In genomic region chr13:113939129-113939904, GRCh38 we compare ENCODE assay signal across 15 cellular contexts. TPM values are rescaled to one million over a fixed set of nuclear protein-coding genes. Genes with fewer than 3 reads are reported as not detected.
A peak's percentile ranks its signal among the peaks of the same experiment; 100 is the strongest.
DNase-seq lines count a peak whose midpoint lies in the region; ATAC-seq, FAIRE-seq and TF ChIP-seq lines count a peak whose summit lies in the region.
"Had no signal": no experiment of that assay in that cellular context is flagged by ENCODE, and none has a peak within 500 bp of the region (broad histone marks: within the 10 kb centered on the region; RNA-seq: fewer than 3 reads in every experiment).

No MANE protein-coding gene starts in this region.

- no peak for TF ChIP-seq RAD21 in K562 (CRISPR knock-in tag; conservative IDR thresholded peaks at IDR 0.05 in 1 of 2, IDR thresholded peaks at IDR 0.05 in 1 of 2)

- no peak overlapping the region for H2AK5ac ChIP-seq in mesenchymal stem cell (ENCODE audit: low read length, severe bottlenecking)

- FAIRE-seq in K562 (lab: Jason Lieb, UNC), result no peak
- FAIRE-seq: D721Med, H1 had no signal

- H3K79me2 ChIP-seq in K562 (ENCODE audit: control insufficient read depth, insufficient read depth, low read length), result no peaks in the 10 kb centered on the region

- H3K9ac ChIP-seq in K562 (ENCODE audit: insufficient read depth in 1 of 2, low read depth in 2 of 2, low read length in 2 of 2), result no peak overlapping the region
- H3K9ac ChIP-seq in mesenchymal stem cell (ENCODE audit: low read length), result no peak overlapping the region
- H3K9ac ChIP-seq: KMS-11 had no signal

- no peak overlapping the region for H2BK15ac ChIP-seq in mesenchymal stem cell (ENCODE audit: low read depth, poor library complexity, severe bottlenecking)

- H2AFZ ChIP-seq in K562 (ENCODE audit: low read depth, low read length) (no peak overlapping the region), mesenchymal stem cell (ENCODE audit: low read depth, low read length) (no peak overlapping the region)

- H3K14ac ChIP-seq in mesenchymal stem cell (ENCODE audit: low read length in 2 of 2), result no peak overlapping the region

- no peak overlapping the region for H3K4me2 ChIP-seq in K562 (ENCODE audit: insufficient read depth, low read length)
- no peak overlapping the region for H3K4me2 ChIP-seq in mesenchymal stem cell (ENCODE audit: low read length, poor library complexity, severe bottlenecking)
- H3K4me2 ChIP-seq: KMS-11 had no signal

- H4K91ac ChIP-seq in mesenchymal stem cell (ENCODE audit: low read length), result peak overlapping the region; percentile 5

- no peak for TF ChIP-seq CTCF in left ventricle myocardium inferior (IDR thresholded peaks at IDR 0.05; ENCODE audit: borderline replicate concordance)
- TF ChIP-seq CTCF in K562 (IDR thresholded peaks at IDR 0.05 in 2 of 3, conservative IDR thresholded peaks at IDR 0.05 in 1 of 3; ENCODE audit: insufficient read depth in 2 of 3, low read depth in 1 of 3, low read length in 3 of 3), result no peak

- no peaks in the 10 kb centered on the region for H3K9me1 ChIP-seq in K562 (ENCODE audit: control insufficient read depth, insufficient read depth, low read length)

- no peak overlapping the region for H3K4me3 ChIP-seq in left ventricle myocardium inferior
- H3K4me3 ChIP-seq in K562, result no peak overlapping the region
- no peak overlapping the region for H3K4me3 ChIP-seq in mesenchymal stem cell (ENCODE audit: insufficient read depth in 1 of 2, low read depth in 1 of 2, low read length in 2 of 2)
- H3K4me3 ChIP-seq: Peyer's patch had no signal

- intact Hi-C loops in cardiac septum (cut with DNase I), result no loop called here
- intact Hi-C loops in left ventricle myocardium inferior (cut with micrococcal nuclease), result no loop called here
- intact Hi-C loops in K562 (cut with micrococcal nuclease), result no loop called here

- no peak overlapping the region for H2BK12ac ChIP-seq in mesenchymal stem cell (ENCODE audit: low read length in 2 of 2)

- H3K27me3 ChIP-seq in left ventricle myocardium inferior (ENCODE audit: low read depth), result peaks cover 32% of the 10 kb centered on the region
- H3K27me3 ChIP-seq in K562 (ENCODE audit: control insufficient read depth in 2 of 2, insufficient read depth in 2 of 2, low read length in 2 of 2), result peaks cover 41 to 87% of the 10 kb centered on the region in 2 experiments
- peaks cover 0 to 19% of the 10 kb centered on the region in 2 experiments for H3K27me3 ChIP-seq in mesenchymal stem cell (ENCODE audit: control insufficient read depth in 1 of 2, insufficient read depth in 1 of 2, low read length in 2 of 2)
- H3K27me3 ChIP-seq: Peyer's patch had no signal

- DNase-seq in cardiac septum (ENCODE audit: low spot score) (peak; percentile 71), left ventricle myocardium inferior (no peak), K562 (ENCODE audit: extremely low read depth in 1 of 4, low spot score in 3 of 4) (no peak), mesenchymal stem cell (no peak), GM19240 (ENCODE audit: insufficient read length, low spot score) (no peak)
- DNase-seq: ACHN, C1 segment of cervical spinal cord, MV-4-11, NCI-H187 had no signal

- no peaks in the 10 kb centered on the region; the same call in 1 of the 2 replicates for H4K20me1 ChIP-seq in K562 (replicated peaks; ENCODE audit: control insufficient read depth, insufficient read depth, low read length)

- H3K9me3 ChIP-seq in left ventricle myocardium inferior (replicated peaks), result no peaks in the 10 kb centered on the region
- no peaks in the 10 kb centered on the region for H3K9me3 ChIP-seq in K562 (replicated peaks; ENCODE audit: control insufficient read depth, insufficient read depth, low read depth, low read length)
- H3K9me3 ChIP-seq in mesenchymal stem cell (ENCODE audit: control insufficient read depth, low read length), result no peaks in the 10 kb centered on the region
- H3K9me3 ChIP-seq: Peyer's patch had no signal

- H3K23ac ChIP-seq in mesenchymal stem cell (ENCODE audit: low read length in 2 of 2), result no peak overlapping the region

- 5% methylated on average over 15 of the region's 27 CpGs for WGBS in K562 (ENCODE audit: insufficient coverage, low coverage, missing lambda C conversion rate)
- 94% methylated on average over 27 of the region's 27 CpGs for WGBS in mesenchymal stem cell

- in situ Hi-C loops in K562 (cut with MboI), result no loop called here

- H2BK120ac ChIP-seq in mesenchymal stem cell (ENCODE audit: low read depth, low read length), result no peak overlapping the region

- H3K4me1 ChIP-seq in left ventricle myocardium inferior (peaks cover 31% of the 10 kb centered on the region), K562 (replicated peaks in 1 of 2; ENCODE audit: control insufficient read depth in 2 of 2, insufficient read depth in 2 of 2, low read length in 2 of 2) (peaks cover 0 to 17% of the 10 kb centered on the region in 2 experiments; a peak in 2 of 5 replicates), mesenchymal stem cell (ENCODE audit: control insufficient read depth, insufficient read depth, low read depth, low read length) (peaks cover 18% of the 10 kb centered on the region)

- H2BK5ac ChIP-seq in mesenchymal stem cell (ENCODE audit: low read depth, low read length, poor library complexity, severe bottlenecking), result no peak overlapping the region

- TF ChIP-seq POLR2A in K562 (conservative IDR thresholded peaks at IDR 0.05), result no peak

- no TSS peak for BruUV-seq in K562 (replicated peaks; lab: Mats Ljungman, UMichigan)

- H4K8ac ChIP-seq in mesenchymal stem cell (ENCODE audit: low read length), result no peak overlapping the region

- H3K79me1 ChIP-seq in mesenchymal stem cell (replicated peaks; ENCODE audit: low read length, poor library complexity, severe bottlenecking), result peaks cover 2% of the 10 kb centered on the region

- H3K18ac ChIP-seq in mesenchymal stem cell (ENCODE audit: low read depth in 1 of 2, low read length in 2 of 2), result no peak overlapping the region

- no peak overlapping the region for H3K4ac ChIP-seq in mesenchymal stem cell (ENCODE audit: low read depth in 1 of 2, low read length in 2 of 2)

- H3K36me3 ChIP-seq in left ventricle myocardium inferior (no peaks in the 10 kb centered on the region), K562 (ENCODE audit: control insufficient read depth, insufficient read depth, low read length) (no peaks in the 10 kb centered on the region), mesenchymal stem cell (ENCODE audit: control insufficient read depth in 1 of 2, insufficient read depth in 2 of 2, low read depth in 1 of 2, low read length in 2 of 2) (peaks cover 0 to 21% of the 10 kb centered on the region in 2 experiments)
- H3K36me3 ChIP-seq: Peyer's patch had no signal

- H3K27ac ChIP-seq in left ventricle myocardium inferior (replicated peaks) (no peak overlapping the region), K562 (ENCODE audit: extremely low read depth, low read depth, low read length) (no peak overlapping the region), mesenchymal stem cell (ENCODE audit: low read length, poor library complexity, severe bottlenecking) (no peak overlapping the region)
- H3K27ac ChIP-seq: KMS-11, Peyer's patch had no signal

- TF ChIP-seq EP300 in K562 (IDR thresholded peaks at IDR 0.05; ENCODE audit: low read length), result no peak

- CTCF ChIA-PET in K562 (lab: Yijun Ruan, JAX; ENCODE audit: low intra/inter-chr PET ratio), result no interaction called here

- ATAC-seq in K562, result no peak
- no peak for ATAC-seq in HG03342 (IDR thresholded peaks at IDR 0.05; ENCODE audit: unreplicated experiment)
- ATAC-seq in HG02571 (IDR thresholded peaks at IDR 0.05; ENCODE audit: unreplicated experiment), result no peak

- POLR2A ChIA-PET in K562 (lab: Yijun Ruan, JAX), result no interaction called here

TF ChIP-seq in K562, 482 proteins besides CTCF, POLR2A, EP300 and RAD21 (continues in another document):
- TF ChIP-seq ARHGAP35 (IDR thresholded peaks at IDR 0.05; ENCODE audit: partially characterized antibody) (no peak), DLX4 (CRISPR knock-in tag; IDR thresholded peaks at IDR 0.05) (no peak), ZNF274 (IDR thresholded peaks at IDR 0.05; ENCODE audit: borderline replicate concordance, low read depth, low read length) (no peak), MTA1 (IDR thresholded peaks at IDR 0.05; ENCODE audit: borderline replicate concordance) (no peak)

RNA-seq across cellular contexts. Expression of gene C13orf46, which starts 34.6 kb away (rescaled TPM):
- 0.40 TPM for total RNA-seq in cardiac septum
- total RNA-seq in left ventricle myocardium inferior, result 0.33 TPM
- total RNA-seq in K562 (2011; cell fraction: chromatin; rRNA removed; ENCODE audit: low replicate concordance), result 0.26 and 0.49 TPM in 2 replicates
- 0.13 and 0.33 TPM in 2 replicates for total RNA-seq in K562 (2011; cell fraction: nucleolus; rRNA removed)
- 0.22 and 0.23 TPM in 2 replicates for total RNA-seq in K562 (2011; cell fraction: nucleoplasm; rRNA removed)
- 0.05 TPM in 1 of 2 replicates, not detected in the other for total RNA-seq in K562 (2014; rRNA removed)
- total RNA-seq in K562 (2014; rRNA removed; fragmentation: Illumina TruSeq; extraction: Trizol), result not detected in 2 replicates
- total RNA-seq in K562 (2015; rRNA removed; fragmentation: Illumina TruSeq; extraction: Trizol), result 0.04 TPM in 1 of 2 replicates, not detected in the other
- total RNA-seq in K562 (2021), result 0.13 and 0.24 TPM in 2 replicates
- not detected in 2 replicates for polyA plus RNA-seq in K562 (2011; rRNA removed)
- 0.03 and 0.06 TPM in 2 replicates for polyA plus RNA-seq in K562 (2011; cell fraction: cytosol; rRNA removed)
- 0.11 TPM in 2 replicates for polyA plus RNA-seq in K562 (2011; cell fraction: nucleus; rRNA removed)
- polyA plus RNA-seq in K562 (2012), result 0.13 and 0.36 TPM in 2 replicates
- polyA plus RNA-seq in K562 (2014; fragmentation: Illumina TruSeq; extraction: Trizol), result 0.06 and 0.10 TPM in 2 replicates
- not detected for polyA plus RNA-seq in K562 (2014; fragmentation: Nextera tagmentation; extraction: Ambion mirVana)
- polyA plus RNA-seq in K562 (2014; rRNA removed), result 0.05 TPM in 2 replicates
- polyA minus RNA-seq in K562 (2011; rRNA and poly(A)+ RNA removed), result not detected in 2 replicates
- not detected in 2 replicates for polyA minus RNA-seq in K562 (2011; cell fraction: cytosol; rRNA and poly(A)+ RNA removed)
- 0.11 TPM in 1 of 2 replicates, not detected in the other for polyA minus RNA-seq in K562 (2011; cell fraction: nucleus; rRNA and poly(A)+ RNA removed)
- 0.43 TPM for polyA plus RNA-seq in mesenchymal stem cell (2013, experiment 1 of 2)
- 0.45 TPM for polyA plus RNA-seq in mesenchymal stem cell (2013, experiment 2 of 2)
